19 cellular contexts compared by ENCODE assay signal in the genomic region with DNA sequence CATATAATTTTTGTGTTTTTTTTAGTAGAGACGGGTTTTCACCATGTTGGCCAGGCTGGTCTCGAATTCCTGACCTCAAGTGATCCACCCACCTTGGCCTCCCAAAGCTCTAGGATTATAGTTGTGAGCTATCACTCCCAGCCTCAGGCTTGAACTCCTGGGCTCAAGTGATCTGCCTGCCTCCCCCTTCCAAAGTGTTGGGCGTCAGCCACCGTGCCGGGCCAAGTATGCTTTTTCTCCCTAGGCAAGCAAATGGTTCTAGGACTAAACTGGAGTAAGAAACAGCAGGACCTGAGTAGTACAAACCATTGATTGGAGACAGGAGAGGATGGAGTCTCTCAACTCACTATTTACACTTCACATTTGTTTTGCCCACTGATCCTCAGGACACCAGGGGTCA.
"Had no signal": no experiment of that assay in that cellular context is flagged by ENCODE, and none has a peak within 500 bp of the region (broad histone marks: within the 10 kb centered on the region; RNA-seq: fewer than 3 reads in every experiment).

No MANE protein-coding gene starts in this region.

- H3K27me3 Mint-ChIP-seq: type B pancreatic cell had no signal

- H3K4me3 ChIP-seq: ascending aorta, breast epithelium, esophagus muscularis mucosa, lower lobe of right lung, suprapubic skin had no signal

- H3K4me3 Mint-ChIP-seq: activated T-cell treated with anti-CD3 and anti-CD28 coated beads, Interleukin-2, amount 50 U/mL, for 4 hours; mesothelial cell of epicardium; T-helper 1 cell treated with Interleukin-12 subunit alpha and Interleukin-12 subunit beta and Interleukin-4 antibody, amounts not matched to agents 30 μg/mL and 1 μg/mL, for 36 hours; type B pancreatic cell had no signal

- H3K27ac ChIP-seq: ascending aorta, lower lobe of right lung, suprapubic skin had no signal

- ATAC-seq: activated T-cell treated with anti-CD3 and anti-CD28 coated beads, Interleukin-2, amount 50 U/mL, for 4 hours; lower lobe of right lung; stimulated activated naive CD8-positive, alpha-beta T cell treated with anti-CD3 and anti-CD28 coated beads, Interleukin-15, Interleukin-2, amounts not matched to agents 100 U/mL and 50 U/mL, for 24 hours had no signal

- DNase-seq: activated CD4-positive, alpha-beta T cell treated with anti-CD3 and anti-CD28 coated beads, Interleukin-2, amount 50 U/mL, for 1 hour; activated CD4-positive, CD25-positive, alpha-beta regulatory T cell treated with anti-CD3 and anti-CD28 coated beads, Interleukin-2, amount 50 U/mL, for 72 hours; activated CD8-positive, alpha-beta memory T cell treated with anti-CD3 and anti-CD28 coated beads, Interleukin-2, amount 50 U/mL, for 4 hours; activated effector memory CD4-positive, alpha-beta T cell treated with anti-CD3 and anti-CD28 coated beads, Interleukin-2, amount 50 U/mL, for 16 hours; activated naive CD4-positive, alpha-beta T cell treated with anti-CD3 and anti-CD28 coated beads, Interleukin-2, amount 50 U/mL, for 16 hours; activated T-cell treated with anti-CD3 and anti-CD28 coated beads, Interleukin-2, amount 50 U/mL, for 4 hours; cortex of kidney; effector CD8-positive, alpha-beta T cell; lower lobe of right lung; occipital lobe; stimulated activated CD4-positive, alpha-beta T cell treated with anti-CD3 and anti-CD28 coated beads, Interleukin-2, amount 100 ng/mL, for 24 hours; stimulated activated naive CD8-positive, alpha-beta T cell treated with anti-CD3 and anti-CD28 coated beads, Interleukin-15, Interleukin-2, amounts not matched to agents 100 U/mL and 50 U/mL, for 24 hours had no signal

- H3K4me1 ChIP-seq: breast epithelium had no signal

- H3K9me3 Mint-ChIP-seq: activated T-cell treated with anti-CD3 and anti-CD28 coated beads, Interleukin-2, amount 50 U/mL, for 4 hours; mesothelial cell of epicardium; T-helper 1 cell treated with Interleukin-12 subunit alpha and Interleukin-12 subunit beta and Interleukin-4 antibody, amounts not matched to agents 30 μg/mL and 1 μg/mL, for 36 hours; type B pancreatic cell had no signal

- H3K9me3 ChIP-seq: ascending aorta, breast epithelium, esophagus muscularis mucosa, lower lobe of right lung, suprapubic skin had no signal

- H3K27me3 ChIP-seq: ascending aorta, breast epithelium, esophagus muscularis mucosa, suprapubic skin had no signal

- H3K36me3 ChIP-seq: ascending aorta, breast epithelium, lower lobe of right lung, suprapubic skin had no signal

- H3K4me1 Mint-ChIP-seq: mesothelial cell of epicardium had no signal

- H3K36me3 Mint-ChIP-seq: type B pancreatic cell had no signal

- H3K27ac Mint-ChIP-seq: T-helper 1 cell treated with Interleukin-12 subunit alpha and Interleukin-12 subunit beta and Interleukin-4 antibody, amounts not matched to agents 30 μg/mL and 1 μg/mL, for 36 hours; type B pancreatic cell had no signal
